32 cellular contexts compared by ENCODE assay signal in the genomic region with DNA sequence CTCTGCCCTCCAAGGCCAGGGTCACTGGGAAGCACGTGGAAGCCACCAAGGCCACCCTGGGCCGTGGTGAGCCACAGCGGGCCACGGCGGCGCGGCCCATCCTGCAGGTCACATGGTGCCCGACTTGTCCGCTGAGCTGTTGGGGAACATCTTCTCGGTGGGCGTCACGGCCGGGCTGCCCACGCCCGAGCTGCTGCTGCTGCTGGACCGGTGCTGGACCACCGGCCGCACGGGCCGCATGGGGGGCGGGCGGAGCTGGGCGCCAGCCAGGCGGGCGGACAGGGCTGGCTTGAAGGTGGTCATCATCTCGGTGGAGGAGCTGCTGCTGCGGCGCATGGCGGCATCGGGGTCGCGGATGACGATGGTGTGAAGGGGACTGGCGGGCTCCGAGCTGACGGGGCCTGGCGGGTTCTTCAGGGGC.
"Had no signal": no experiment of that assay in that cellular context is flagged by ENCODE, and none has a peak within 500 bp of the region (broad histone marks: within the 10 kb centered on the region; RNA-seq: fewer than 3 reads in every experiment).

No MANE protein-coding gene starts in this region.

- H3K27ac Mint-ChIP-seq: activated B cell treated with CpG ODN at 0.5 μM for 24 hours; activated CD4-positive, alpha-beta memory T cell treated with anti-CD3 and anti-CD28 coated beads for 36 hours; activated CD8-positive, alpha-beta memory T cell treated with anti-CD3 and anti-CD28 coated beads, Interleukin-2, amount 10 ng/mL, durations not matched to agents 7 days and 5 days; activated CD8-positive, alpha-beta T cell treated with anti-CD3 and anti-CD28 coated beads, Interleukin-2, amount 10 ng/mL, durations not matched to agents 7 days and 5 days; activated naive CD4-positive, alpha-beta T cell treated with anti-CD3 and anti-CD28 coated beads, Interleukin-2, amount 50 U/mL, for 72 hours; activated naive CD8-positive, alpha-beta T cell treated with anti-CD3 and anti-CD28 coated beads, Interleukin-2, amount 10 ng/mL, durations not matched to agents 7 days and 5 days; activated T-helper 1 cell treated with anti-CD3 and anti-CD28 coated beads, Interleukin-12 subunit alpha, Interleukin-12 subunit beta, Interleukin-2, Interleukin-4 antibody, amounts not matched to agents 30 ng/mL and 10 ng/mL and 1 ng/mL, durations not matched to agents 14 hours and 24 hours and 36 hours; activated T-helper 2 cell treated with anti-CD3 and anti-CD28 coated beads, Interferon-gamma antibody, Interleukin-2, Interleukin-4, amounts not matched to agents 10 μg/mL and 5 μg/mL and 100 μg/mL, durations not matched to agents 14 hours and 24 hours and 36 hours; effector memory CD8-positive, alpha-beta T cell; T-helper 17 cell; T-helper 2 cell treated with Interferon-gamma antibody and Interleukin-4, amounts not matched to agents 5 μg/mL and 100 μg/mL, for 36 hours had no signal

- H3K36me3 Mint-ChIP-seq: activated CD4-positive, alpha-beta memory T cell treated with anti-CD3 and anti-CD28 coated beads for 36 hours; activated CD8-positive, alpha-beta memory T cell treated with anti-CD3 and anti-CD28 coated beads, Interleukin-2, amount 10 ng/mL, durations not matched to agents 7 days and 5 days; activated naive CD4-positive, alpha-beta T cell treated with anti-CD3 and anti-CD28 coated beads, Interleukin-2, amount 10 ng/mL, durations not matched to agents 7 days and 5 days; activated naive CD4-positive, alpha-beta T cell treated with anti-CD3 and anti-CD28 coated beads, Interleukin-2, amount 50 U/mL, for 72 hours; activated naive CD8-positive, alpha-beta T cell treated with anti-CD3 and anti-CD28 coated beads, Interleukin-2, amount 10 ng/mL, durations not matched to agents 7 days and 5 days had no signal

- H3K36me3 ChIP-seq: brain microvascular endothelial cell, WERI-Rb-1 had no signal

- H3K4me3 ChIP-seq: coronary artery, esophagus squamous epithelium, gastroesophageal sphincter had no signal

- DNase-seq: activated B cell treated with CpG ODN at 0.5 μM for 24 hours; activated CD4-positive, alpha-beta memory T cell treated with anti-CD3 and anti-CD28 coated beads for 36 hours; activated CD4-positive, alpha-beta T cell treated with anti-CD3 and anti-CD28 coated beads for 48 hours; activated CD8-positive, alpha-beta memory T cell treated with anti-CD3 and anti-CD28 coated beads, Interleukin-2, amount 10 ng/mL, durations not matched to agents 7 days and 5 days; activated CD8-positive, alpha-beta memory T cell treated with anti-CD3 and anti-CD28 coated beads, Interleukin-2, amount 50 U/mL, for 4 hours; activated CD8-positive, alpha-beta T cell treated with anti-CD3 and anti-CD28 coated beads, Interleukin-2, amount 10 ng/mL, durations not matched to agents 7 days and 5 days; activated effector memory CD4-positive, alpha-beta T cell treated with anti-CD3 and anti-CD28 coated beads, Interleukin-2, amount 50 U/mL, for 16 hours; activated naive CD4-positive, alpha-beta T cell treated with anti-CD3 and anti-CD28 coated beads, Interleukin-2, amount 10 ng/mL, durations not matched to agents 7 days and 5 days; activated naive CD8-positive, alpha-beta T cell treated with anti-CD3 and anti-CD28 coated beads, Interleukin-2, amount 10 ng/mL, durations not matched to agents 7 days and 5 days; activated T-cell treated with anti-CD3 and anti-CD28 coated beads, Interleukin-2, amount 50 U/mL, for 1 hour; activated T-cell treated with anti-CD3 and anti-CD28 coated beads, Interleukin-2, amount 50 U/mL, for 48 hours; amniotic stem cell; anterior cingulate cortex; brain microvascular endothelial cell; dermis blood vessel endothelial cell; effector CD4-positive, alpha-beta T cell; effector memory CD8-positive, alpha-beta T cell; esophagus squamous epithelium; foreskin melanocyte; T-helper 1 cell; T-helper 17 cell; T1000; WERI-Rb-1 had no signal

- H3K27ac ChIP-seq: brain microvascular endothelial cell, coronary artery, epithelial cell of prostate, esophagus squamous epithelium, gastroesophageal sphincter, WERI-Rb-1 had no signal

- H3K27me3 ChIP-seq: brain microvascular endothelial cell had no signal

- H3K4me3 Mint-ChIP-seq: activated B cell treated with CpG ODN at 0.5 μM for 24 hours; activated CD4-positive, alpha-beta memory T cell treated with anti-CD3 and anti-CD28 coated beads for 36 hours; activated CD8-positive, alpha-beta memory T cell treated with anti-CD3 and anti-CD28 coated beads, Interleukin-2, amount 10 ng/mL, durations not matched to agents 7 days and 5 days; activated CD8-positive, alpha-beta T cell treated with anti-CD3 and anti-CD28 coated beads, Interleukin-2, amount 10 ng/mL, durations not matched to agents 7 days and 5 days; activated naive CD4-positive, alpha-beta T cell treated with anti-CD3 and anti-CD28 coated beads, Interleukin-2, amount 10 ng/mL, durations not matched to agents 7 days and 5 days; activated naive CD8-positive, alpha-beta T cell treated with anti-CD3 and anti-CD28 coated beads, Interleukin-2, amount 10 ng/mL, durations not matched to agents 7 days and 5 days; activated T-helper 1 cell treated with anti-CD3 and anti-CD28 coated beads, Interleukin-12 subunit alpha, Interleukin-12 subunit beta, Interleukin-2, Interleukin-4 antibody, amounts not matched to agents 30 ng/mL and 10 ng/mL and 1 ng/mL, durations not matched to agents 14 hours and 24 hours and 36 hours; central memory CD8-positive, alpha-beta T cell; effector memory CD8-positive, alpha-beta T cell; T-helper 17 cell; T-helper 2 cell treated with Interferon-gamma antibody and Interleukin-4, amounts not matched to agents 5 μg/mL and 100 μg/mL, for 36 hours had no signal

- ATAC-seq: activated CD4-positive, CD25-positive, alpha-beta regulatory T cell treated with anti-CD3 and anti-CD28 coated beads, Interleukin-2, amount 50 U/mL, for 24 hours; activated CD8-positive, alpha-beta memory T cell treated with anti-CD3 and anti-CD28 coated beads, Interleukin-2, amount 10 ng/mL, durations not matched to agents 7 days and 5 days; activated CD8-positive, alpha-beta T cell treated with anti-CD3 and anti-CD28 coated beads, Interleukin-2, amount 10 ng/mL, durations not matched to agents 7 days and 5 days; activated naive CD4-positive, alpha-beta T cell treated with anti-CD3 and anti-CD28 coated beads, Interleukin-2, amount 50 U/mL, for 72 hours; effector memory CD8-positive, alpha-beta T cell; gastroesophageal sphincter; T-helper 17 cell had no signal

- H3K4me1 Mint-ChIP-seq: activated CD8-positive, alpha-beta memory T cell treated with anti-CD3 and anti-CD28 coated beads, Interleukin-2, amount 10 ng/mL, durations not matched to agents 7 days and 5 days; central memory CD8-positive, alpha-beta T cell had no signal

- H3K27me3 Mint-ChIP-seq: activated CD4-positive, alpha-beta memory T cell treated with anti-CD3 and anti-CD28 coated beads for 36 hours had no signal

- H3K9me3 Mint-ChIP-seq: activated B cell treated with CpG ODN at 0.5 μM for 24 hours; activated CD4-positive, alpha-beta memory T cell treated with anti-CD3 and anti-CD28 coated beads for 36 hours; activated naive CD4-positive, alpha-beta T cell treated with anti-CD3 and anti-CD28 coated beads, Interleukin-2, amount 10 ng/mL, durations not matched to agents 7 days and 5 days; activated naive CD4-positive, alpha-beta T cell treated with anti-CD3 and anti-CD28 coated beads, Interleukin-2, amount 50 U/mL, for 72 hours; activated naive CD8-positive, alpha-beta T cell treated with anti-CD3 and anti-CD28 coated beads, Interleukin-2, amount 10 ng/mL, durations not matched to agents 7 days and 5 days; activated T-helper 1 cell treated with anti-CD3 and anti-CD28 coated beads, Interleukin-12 subunit alpha, Interleukin-12 subunit beta, Interleukin-2, Interleukin-4 antibody, amounts not matched to agents 30 ng/mL and 10 ng/mL and 1 ng/mL, durations not matched to agents 14 hours and 24 hours and 36 hours; activated T-helper 2 cell treated with anti-CD3 and anti-CD28 coated beads, Interferon-gamma antibody, Interleukin-2, Interleukin-4, amounts not matched to agents 10 μg/mL and 5 μg/mL and 100 μg/mL, durations not matched to agents 14 hours and 24 hours and 36 hours; central memory CD8-positive, alpha-beta T cell; effector memory CD8-positive, alpha-beta T cell; T-helper 2 cell treated with Interferon-gamma antibody and Interleukin-4, amounts not matched to agents 5 μg/mL and 100 μg/mL, for 36 hours had no signal

- H3K9me3 ChIP-seq: esophagus squamous epithelium, gastroesophageal sphincter had no signal
